Comparison of ENCODE assay signal across 9 cellular contexts in genomic region chr1:86915737-86916235, GRCh38. TPM values are rescaled to one million over a fixed set of nuclear protein-coding genes. Genes with fewer than 3 reads are reported as not detected.
DNase-seq lines count a peak whose midpoint lies in the region; ATAC-seq, FAIRE-seq and TF ChIP-seq lines count a peak whose summit lies in the region.
"Had no signal": no experiment of that assay in that cellular context is flagged by ENCODE, and none has a peak within 500 bp of the region (broad histone marks: within the 10 kb centered on the region; RNA-seq: fewer than 3 reads in every experiment).

No MANE protein-coding gene starts in this region.

- peak overlapping the region; percentile 83 to 95 for H3K9ac ChIP-seq in kidney (ENCODE audit: low read length in 2 of 2)

- H3K27me3 Mint-ChIP-seq in WTC11 (ENCODE audit: low read depth) = no peaks in the 10 kb centered on the region

- no peak for TF ChIP-seq CTCF in WTC11 (IDR thresholded peaks at IDR 0.05)
- TF ChIP-seq CTCF in kidney (IDR thresholded peaks at IDR 0.05; ENCODE audit: borderline replicate concordance, extremely low read depth, insufficient read depth) = no peak
- TF ChIP-seq CTCF in thyroid gland (IDR thresholded peaks at IDR 0.05) = no peak

- no peak overlapping the region for H3K4me3 Mint-ChIP-seq in WTC11
- H3K4me3 Mint-ChIP-seq: mesothelial cell of epicardium had no signal

- H3K36me3 Mint-ChIP-seq in WTC11 = peaks cover 9% of the 10 kb centered on the region

- WGBS in thyroid gland, 2 donors = 9 to 12% methylated on average over 14 of the region's 14 CpGs

- H3K36me3 ChIP-seq in kidney (ENCODE audit: control insufficient read depth in 1 of 2, insufficient read depth in 2 of 2, low read length in 2 of 2) = peaks cover 0 to 4% of the 10 kb centered on the region in 2 donors
- no peaks in the 10 kb centered on the region for H3K36me3 ChIP-seq in thyroid gland

- POLR2A ChIA-PET in WTC11 (lab: Charles Lee) = interaction anchor here (0.5 to 2.9 kb wide), 6 partner anchors 18 to 212 kb away, joined by 3 to 30 read pairs (median 4); no protein-coding TSS in a partner anchor

- H3K4me3 ChIP-seq in kidney (ENCODE audit: low read length in 2 of 2) (peak overlapping the region; percentile 75 to 98), thyroid gland (replicated peaks in 1 of 3) (peak overlapping the region; percentile 57 to 75 (median 58))

- H3K27ac ChIP-seq in kidney (ENCODE audit: low read depth in 2 of 2, low read length in 2 of 2) = peak overlapping the region; percentile 83 to 85
- peak overlapping the region in 2 of 3 donors; percentile 79 to 84 for H3K27ac ChIP-seq in thyroid gland

- TF ChIP-seq POLR2A in thyroid gland (IDR thresholded peaks at IDR 0.05) = no peak

- H3K4me1 ChIP-seq in kidney (ENCODE audit: control insufficient read depth in 1 of 2, insufficient read depth in 1 of 2, low read depth in 1 of 2, low read length in 2 of 2) (peaks cover 11 to 23% of the 10 kb centered on the region in 2 donors), thyroid gland (peaks cover 28 to 31% of the 10 kb centered on the region in 2 donors)

- no peak for FAIRE-seq in kidney (lab: Jason Lieb, UNC)

- no peak overlapping the region for H3K27ac Mint-ChIP-seq in WTC11
- H3K27ac Mint-ChIP-seq: mesothelial cell of epicardium had no signal

- DNase-seq in NCI-H2227 treated with DMSO at 0.1 percent for 48 hours (lab: John Stamatoyannopoulos, UW) = peak; percentile 13
- DNase-seq in NCI-H2227 (lab: John Stamatoyannopoulos, UW; ENCODE audit: unreplicated experiment) = no peak
- no peak for DNase-seq in WTC11 (ENCODE audit: low spot score)
- no peak for DNase-seq in kidney
- DNase-seq in thyroid gland = no peak

- no peaks in the 10 kb centered on the region for H3K9me3 ChIP-seq in kidney (ENCODE audit: control insufficient read depth in 1 of 2, low read length in 2 of 2)
- H3K9me3 ChIP-seq in thyroid gland = no peaks in the 10 kb centered on the region

- intact Hi-C loops in kidney (cut with DNase I) = no loop called here
- intact Hi-C loops in thyroid gland (cut with DNase I) = no loop called here

- H3K27me3 ChIP-seq in thyroid gland = no peaks in the 10 kb centered on the region

- CTCF ChIA-PET in WTC11 (lab: Charles Lee) = interaction anchor here (0.6 to 2.3 kb wide), 6 partner anchors 18 to 211 kb away, joined by 3 to 8 read pairs (median 6); partner anchors contain the start of gene SH3GLB1

- H3K9me3 Mint-ChIP-seq in WTC11 = peaks cover 2% of the 10 kb centered on the region

- H3K4me1 Mint-ChIP-seq in WTC11 = peaks cover 31% of the 10 kb centered on the region

- no peak for ATAC-seq in WTC11
- ATAC-seq in HG02759 (IDR thresholded peaks at IDR 0.05; ENCODE audit: unreplicated experiment) = no peak
- no peak for ATAC-seq in GM19035 (IDR thresholded peaks at IDR 0.05; ENCODE audit: unreplicated experiment)
- no peak for ATAC-seq in HG03108 (IDR thresholded peaks at IDR 0.05; ENCODE audit: unreplicated experiment)

TF ChIP-seq in WTC11, 78 proteins besides CTCF, POLR2A, EP300 and RAD21:
- TF ChIP-seq KAT7 (CRISPR knock-in tag; IDR thresholded peaks at IDR 0.05; ENCODE audit: borderline replicate concordance) (0 out of 2 replicates have a peak, but pooled peaks have one; percentile 0), NFE2L1 (CRISPR knock-in tag; IDR thresholded peaks at IDR 0.05) (no peak), SP1 (CRISPR knock-in tag; conservative IDR thresholded peaks at IDR 0.05) (no peak)
TF ChIP-seq in WTC11: peak in this region for 1.

RNA-seq across cellular contexts. Expression of gene HS2ST1, which starts 1.4 kb away (rescaled TPM):
- 19.0 to 24.7 TPM (median 19.7 TPM) in 3 replicates for total RNA-seq in WTC11 (2021)
- 27.1 TPM for total RNA-seq in kidney
- polyA plus RNA-seq in kidney (ENCODE audit: insufficient read depth, low read depth, low replicate concordance) = 10.3 TPM
- 10 to 100 TPM; 13.2 to 19.6 (median 16.7) TPM for total RNA-seq in thyroid gland

RNA-seq across cellular contexts. Expression of gene SELENOF, which starts 1.9 kb away (rescaled TPM):
- 152 to 156 TPM (median 156 TPM) in 3 replicates for total RNA-seq in WTC11 (2021)
- 239 TPM for total RNA-seq in kidney
- polyA plus RNA-seq in kidney (ENCODE audit: insufficient read depth, low read depth, low replicate concordance) = 207 TPM
- total RNA-seq in thyroid gland = 100 to 1,000 TPM; 232 to 299 (median 288) TPM
